In the genomic region with DNA sequence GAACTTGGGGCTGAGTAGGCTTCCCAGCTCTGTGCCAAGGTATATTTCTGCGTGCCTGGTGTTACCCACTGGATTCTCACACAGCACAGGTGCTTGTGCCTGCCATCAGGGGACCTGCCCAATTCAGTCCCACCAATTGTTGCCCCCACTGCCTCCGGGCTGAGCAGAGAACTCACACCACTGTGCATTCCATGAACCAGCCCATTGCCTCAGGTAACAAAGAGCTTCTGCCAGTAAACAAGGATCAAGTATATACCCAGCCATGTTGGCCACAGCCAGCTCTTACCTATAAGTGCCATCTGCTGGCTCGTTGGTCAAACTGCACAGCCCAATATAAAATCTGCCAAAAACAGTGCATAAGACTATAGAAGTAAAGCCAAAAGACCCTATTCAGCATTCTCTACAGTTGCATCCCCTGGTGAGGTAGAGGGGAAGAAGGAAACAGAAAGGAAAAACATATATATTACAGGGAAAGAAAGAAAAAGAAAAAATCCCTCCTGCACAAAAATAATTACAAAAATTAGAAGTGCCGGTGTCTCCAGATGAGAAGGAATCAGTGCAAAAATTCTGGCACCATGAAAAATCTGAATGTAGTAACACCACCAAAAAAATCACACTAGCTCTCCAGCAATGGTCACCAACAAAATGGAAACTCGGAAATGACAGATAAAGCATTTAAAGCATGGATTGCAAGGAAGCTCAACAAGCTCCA, we compare ENCODE assay signal across 9 cellular contexts.
DNase-seq lines count a peak whose midpoint lies in the region; ATAC-seq, FAIRE-seq and TF ChIP-seq lines count a peak whose summit lies in the region.
"Had no signal": no experiment of that assay in that cellular context is flagged by ENCODE, and none has a peak within 500 bp of the region (broad histone marks: within the 10 kb centered on the region; RNA-seq: fewer than 3 reads in every experiment).

No MANE protein-coding gene starts in this region.

- no peaks in the 10 kb centered on the region for H4K20me1 ChIP-seq in astrocyte (ENCODE audit: insufficient read depth, low read length)

- H3K4me2 ChIP-seq in astrocyte (ENCODE audit: low read length) = no peak overlapping the region

- peaks cover 11% of the 10 kb centered on the region for H3K9me3 Mint-ChIP-seq in astrocyte (ENCODE audit: unreplicated experiment)

- no peaks in the 10 kb centered on the region for H3K79me2 ChIP-seq in astrocyte (ENCODE audit: insufficient read depth, low read length)

- no peak overlapping the region for H3K4me3 Mint-ChIP-seq in astrocyte (ENCODE audit: unreplicated experiment)

- H3K27me3 ChIP-seq in astrocyte (ENCODE audit: insufficient read depth, low read length) (no peaks in the 10 kb centered on the region), left lung (no peaks in the 10 kb centered on the region)

- no peaks in the 10 kb centered on the region for H3K4me1 ChIP-seq in astrocyte (ENCODE audit: insufficient read depth, low read length)
- H3K4me1 ChIP-seq in left lung = no peaks in the 10 kb centered on the region

- H3K9me3 ChIP-seq in astrocyte (ENCODE audit: insufficient read depth, low read depth, low read length) (peaks cover 3% of the 10 kb centered on the region), left lung (peaks cover 0 to 21% of the 10 kb centered on the region in 2 donors)

- intact Hi-C loops in left lung (cut with DNase I) = no loop called here

- H3K9ac ChIP-seq in astrocyte (ENCODE audit: low read length) = no peak overlapping the region

- H3K36me3 Mint-ChIP-seq in astrocyte (ENCODE audit: low read depth, unreplicated experiment) = no peaks in the 10 kb centered on the region

- H3K4me1 Mint-ChIP-seq in astrocyte (ENCODE audit: low read depth, unreplicated experiment) = no peaks in the 10 kb centered on the region

- FAIRE-seq in astrocyte (lab: Jason Lieb, UNC) = no peak
- FAIRE-seq: A204.1 had no signal

- H3K27ac Mint-ChIP-seq in astrocyte (ENCODE audit: unreplicated experiment) = no peak overlapping the region

- ATAC-seq in GM21825 (IDR thresholded peaks at IDR 0.05; ENCODE audit: unreplicated experiment) = peak; percentile 76
- peak; percentile 83 for ATAC-seq in left lung

- no peak overlapping the region for H2AFZ ChIP-seq in astrocyte (ENCODE audit: low read depth, low read length)

- no peaks in the 10 kb centered on the region for H3K36me3 ChIP-seq in astrocyte (ENCODE audit: insufficient read depth, low read length)
- H3K36me3 ChIP-seq in left lung = no peaks in the 10 kb centered on the region

- TF ChIP-seq CTCF in LNCAP (IDR thresholded peaks at IDR 0.05) = peak; percentile 69
- peak; percentile 66 for TF ChIP-seq CTCF in astrocyte (IDR thresholded peaks at IDR 0.05; ENCODE audit: insufficient read depth, low read depth, low read length)
- peak in 1 of 2 donors; percentile 44 for TF ChIP-seq CTCF in left lung (IDR thresholded peaks at IDR 0.05)

- H3K4me3 ChIP-seq in astrocyte (ENCODE audit: insufficient read depth, low read depth, low read length) (no peak overlapping the region), left lung (no peak overlapping the region)

- H3K27ac ChIP-seq in astrocyte (ENCODE audit: low read depth, low read length) = no peak overlapping the region
- no peak overlapping the region for H3K27ac ChIP-seq in left lung

- no peaks in the 10 kb centered on the region for H3K27me3 Mint-ChIP-seq in astrocyte (ENCODE audit: low read depth, unreplicated experiment)

- DNase-seq in DMS 273 (lab: John Stamatoyannopoulos, UW; ENCODE audit: unreplicated experiment) (peak; percentile 64), DMS 273 treated with DMSO at 0.1 percent for 48 hours (lab: John Stamatoyannopoulos, UW) (no peak), astrocyte (ENCODE audit: low read depth) (no peak), left lung (peak in 1 of 2 donors; percentile 14), AG08395 (ENCODE audit: low spot score) (no peak), superior temporal gyrus (ENCODE audit: extremely low spot score) (no peak)
